2 cellular contexts compared by ENCODE assay signal in the genomic region with DNA sequence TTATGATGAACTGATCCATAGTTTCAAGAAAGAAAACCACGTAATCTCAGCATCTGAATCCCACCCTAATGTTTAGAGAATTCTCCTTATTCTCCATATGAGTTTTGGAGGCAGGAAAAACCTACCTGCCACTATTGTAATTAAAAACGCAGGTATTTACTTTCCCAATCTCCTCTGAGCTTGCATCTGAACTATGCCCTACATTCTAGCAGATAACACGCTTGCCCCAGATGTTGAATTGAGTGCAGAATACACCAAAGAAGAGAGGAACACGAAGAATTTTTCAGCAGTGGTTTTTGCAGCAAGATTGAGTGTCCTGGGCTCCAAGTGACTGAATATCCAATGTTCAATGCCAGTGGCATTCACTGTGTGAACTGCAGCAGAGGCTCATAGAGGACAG.
TF ChIP-seq lines count a peak whose summit lies in the region.

No MANE protein-coding gene starts in this region.

TF ChIP-seq in liver, 16 proteins besides CTCF, POLR2A, EP300 and RAD21:
- peak; percentile 28 for TF ChIP-seq FOXA2 (IDR thresholded peaks at IDR 0.05)
- TF ChIP-seq RXRA (IDR thresholded peaks at IDR 0.05): peak; percentile 40 to 71
- TF ChIP-seq GABPA (IDR thresholded peaks at IDR 0.05 in 1 of 2, conservative IDR thresholded peaks at IDR 0.05 in 1 of 2): no peak
- TF ChIP-seq HNF4A (conservative IDR thresholded peaks at IDR 0.05): peak in 1 of 2 donors; percentile 16

TF ChIP-seq in HepG2, 621 proteins besides CTCF, POLR2A, EP300 and RAD21:
- TF ChIP-seq ZNF33A (CRISPR knock-in tag; IDR thresholded peaks at IDR 0.05; ENCODE audit: borderline replicate concordance): no peak
- TF ChIP-seq ZNF772 (CRISPR knock-in tag; IDR thresholded peaks at IDR 0.05): no peak
- TF ChIP-seq GLI4 (CRISPR knock-in tag; IDR thresholded peaks at IDR 0.05; ENCODE audit: borderline replicate concordance): no peak
- no peak for TF ChIP-seq PHF20 (CRISPR knock-in tag; IDR thresholded peaks at IDR 0.05)
- TF ChIP-seq NR2F6 (IDR thresholded peaks at IDR 0.05): no peak
- no peak for TF ChIP-seq NR2F6 (CRISPR knock-in tag; IDR thresholded peaks at IDR 0.05)
- TF ChIP-seq ARHGAP35 (CRISPR knock-in tag; IDR thresholded peaks at IDR 0.05; ENCODE audit: borderline replicate concordance): no peak
- no peak for TF ChIP-seq SAP130 (CRISPR knock-in tag; IDR thresholded peaks at IDR 0.05; ENCODE audit: low read depth)
- TF ChIP-seq, protein P1, sequence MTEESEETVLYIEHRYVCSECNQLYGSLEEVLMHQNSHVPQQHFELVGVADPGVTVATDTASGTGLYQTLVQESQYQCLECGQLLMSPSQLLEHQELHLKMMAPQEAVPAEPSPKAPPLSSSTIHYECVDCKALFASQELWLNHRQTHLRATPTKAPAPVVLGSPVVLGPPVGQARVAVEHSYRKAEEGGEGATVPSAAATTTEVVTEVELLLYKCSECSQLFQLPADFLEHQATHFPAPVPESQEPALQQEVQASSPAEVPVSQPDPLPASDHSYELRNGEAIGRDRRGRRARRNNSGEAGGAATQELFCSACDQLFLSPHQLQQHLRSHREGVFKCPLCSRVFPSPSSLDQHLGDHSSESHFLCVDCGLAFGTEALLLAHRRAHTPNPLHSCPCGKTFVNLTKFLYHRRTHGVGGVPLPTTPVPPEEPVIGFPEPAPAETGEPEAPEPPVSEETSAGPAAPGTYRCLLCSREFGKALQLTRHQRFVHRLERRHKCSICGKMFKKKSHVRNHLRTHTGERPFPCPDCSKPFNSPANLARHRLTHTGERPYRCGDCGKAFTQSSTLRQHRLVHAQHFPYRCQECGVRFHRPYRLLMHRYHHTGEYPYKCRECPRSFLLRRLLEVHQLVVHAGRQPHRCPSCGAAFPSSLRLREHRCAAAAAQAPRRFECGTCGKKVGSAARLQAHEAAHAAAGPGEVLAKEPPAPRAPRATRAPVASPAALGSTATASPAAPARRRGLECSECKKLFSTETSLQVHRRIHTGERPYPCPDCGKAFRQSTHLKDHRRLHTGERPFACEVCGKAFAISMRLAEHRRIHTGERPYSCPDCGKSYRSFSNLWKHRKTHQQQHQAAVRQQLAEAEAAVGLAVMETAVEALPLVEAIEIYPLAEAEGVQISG (CRISPR knock-in tag; IDR thresholded peaks at IDR 0.05): no peak
- TF ChIP-seq ZNF616 (CRISPR knock-in tag; IDR thresholded peaks at IDR 0.05; ENCODE audit: low read depth): no peak
- TF ChIP-seq FIP1L1 (IDR thresholded peaks at IDR 0.05; ENCODE audit: borderline replicate concordance, insufficient read depth, low read depth, low read length): no peak
- TF ChIP-seq ATM (IDR thresholded peaks at IDR 0.05; ENCODE audit: borderline replicate concordance): no peak
- TF ChIP-seq HNF1B (CRISPR knock-in tag; IDR thresholded peaks at IDR 0.05): no peak
- TF ChIP-seq ZBTB21 (CRISPR knock-in tag; IDR thresholded peaks at IDR 0.05): no peak
- TF ChIP-seq FOSL2 (CRISPR knock-in tag; IDR thresholded peaks at IDR 0.05): no peak
- no peak for TF ChIP-seq ATF7 (IDR thresholded peaks at IDR 0.05)
- no peak for TF ChIP-seq ATF7 (CRISPR knock-in tag; IDR thresholded peaks at IDR 0.05)
- no peak for TF ChIP-seq ZNF550 (CRISPR knock-in tag; IDR thresholded peaks at IDR 0.05; ENCODE audit: borderline replicate concordance)
- TF ChIP-seq ZKSCAN1 (IDR thresholded peaks at IDR 0.05; ENCODE audit: low read length): no peak
- no peak for TF ChIP-seq RCOR2 (CRISPR knock-in tag; IDR thresholded peaks at IDR 0.05)
- no peak for TF ChIP-seq NAIF1 (CRISPR knock-in tag; IDR thresholded peaks at IDR 0.05; ENCODE audit: borderline replicate concordance)
TF ChIP-seq in HepG2: peak in this region for 0.
